In genomic region chr10:3781458-3782098, GRCh38 we compare ENCODE assay signal across 8 cellular contexts. TPM values are rescaled to one million over a fixed set of nuclear protein-coding genes. Genes with fewer than 3 reads are reported as not detected.
DNase-seq lines count a peak whose midpoint lies in the region; ATAC-seq and TF ChIP-seq lines count a peak whose summit lies in the region.

No MANE protein-coding gene starts in this region.

- H3K4me3 ChIP-seq in BLaER1 treated with 17β-estradiol and CSF1 and Interleukin-3, amounts not matched to agents 10 nM and 100 nM = peak overlapping the region; percentile 87 to 99 (median 94)
- H3K4me3 ChIP-seq in Loucy (ENCODE audit: low read length, poor library complexity, severe bottlenecking) (peak overlapping the region; percentile 89), prostate gland (peak overlapping the region; percentile 84 to 96)

- intact Hi-C loops in activated T-helper 2 cell treated with anti-CD3 and anti-CD28 coated beads, Interferon-gamma antibody, Interleukin-2, Interleukin-4, amounts not matched to agents 10 μg/mL and 5 μg/mL and 100 μg/mL, durations not matched to agents 14 hours and 24 hours and 36 hours (cut with micrococcal nuclease) = loop anchor here (2.0 to 5.0 kb wide), 2 partner anchors 23 to 39 kb away; no protein-coding TSS in a partner anchor
- intact Hi-C loops in prostate gland (cut with DNase I) = loop anchor here (2.0 to 10.0 kb wide), 6 partner anchors 29 to 533 kb away; no protein-coding TSS in a partner anchor

- peaks cover 5% of the 10 kb centered on the region; the same call in 1 of the 2 replicates for H3F3A ChIP-seq in Loucy (ENCODE audit: low read depth)

- TF ChIP-seq CTCF in Loucy (conservative IDR thresholded peaks at IDR 0.05; ENCODE audit: low read length) (peak; percentile 63), foreskin keratinocyte (conservative IDR thresholded peaks at IDR 0.05) (peak; percentile 52), prostate gland (IDR thresholded peaks at IDR 0.05) (peak in 1 of 4 experiments; percentile 10)

- H3K36me3 Mint-ChIP-seq in activated T-helper 2 cell treated with anti-CD3 and anti-CD28 coated beads, Interferon-gamma antibody, Interleukin-2, Interleukin-4, amounts not matched to agents 10 μg/mL and 5 μg/mL and 100 μg/mL, durations not matched to agents 14 hours and 24 hours and 36 hours (ENCODE audit: low read depth) = peaks cover 78% of the 10 kb centered on the region

- no peak for DNase-seq in activated T-helper 2 cell treated with anti-CD3 and anti-CD28 coated beads, Interferon-gamma antibody, Interleukin-2, Interleukin-4, amounts not matched to agents 10 μg/mL and 5 μg/mL and 100 μg/mL, durations not matched to agents 14 hours and 24 hours and 36 hours (ENCODE audit: low spot score)
- DNase-seq in foreskin keratinocyte (peak in 1 of 2 donors; percentile 40), prostate gland (ENCODE audit: low spot score) (no peak), DMS153 (lab: John Stamatoyannopoulos, UW) (no peak), NCI-H1048 (lab: John Stamatoyannopoulos, UW) (no peak), NCI-H2107 (lab: John Stamatoyannopoulos, UW) (no peak)

- H3K27ac Mint-ChIP-seq in activated T-helper 2 cell treated with anti-CD3 and anti-CD28 coated beads, Interferon-gamma antibody, Interleukin-2, Interleukin-4, amounts not matched to agents 10 μg/mL and 5 μg/mL and 100 μg/mL, durations not matched to agents 14 hours and 24 hours and 36 hours = peak overlapping the region; percentile 98

- H3K9me3 Mint-ChIP-seq in activated T-helper 2 cell treated with anti-CD3 and anti-CD28 coated beads, Interferon-gamma antibody, Interleukin-2, Interleukin-4, amounts not matched to agents 10 μg/mL and 5 μg/mL and 100 μg/mL, durations not matched to agents 14 hours and 24 hours and 36 hours = no peaks in the 10 kb centered on the region

- peaks cover 44 to 64% (median 61%) of the 10 kb centered on the region in 10 experiments for H3K4me1 ChIP-seq in BLaER1 treated with 17β-estradiol and CSF1 and Interleukin-3, amounts not matched to agents 10 nM and 100 nM
- H3K4me1 ChIP-seq in Loucy (ENCODE audit: insufficient read depth, low read length, poor library complexity, severe bottlenecking) (peaks cover 62% of the 10 kb centered on the region), foreskin keratinocyte (peaks cover 21% of the 10 kb centered on the region), prostate gland (replicated peaks) (no peaks in the 10 kb centered on the region)

- no peaks in the 10 kb centered on the region for H3K9me2 ChIP-seq in Loucy (replicated peaks; ENCODE audit: low read depth, low read length)

- H3K4me1 Mint-ChIP-seq in activated T-helper 2 cell treated with anti-CD3 and anti-CD28 coated beads, Interferon-gamma antibody, Interleukin-2, Interleukin-4, amounts not matched to agents 10 μg/mL and 5 μg/mL and 100 μg/mL, durations not matched to agents 14 hours and 24 hours and 36 hours (ENCODE audit: low read depth) = peaks cover 56% of the 10 kb centered on the region

- no peak for TF ChIP-seq POLR2A in prostate gland (IDR thresholded peaks at IDR 0.05)

- peaks cover 80% of the 10 kb centered on the region for H3K79me2 ChIP-seq in Loucy (ENCODE audit: insufficient read depth, low read length)

- H3K27me3 ChIP-seq in BLaER1 treated with 17β-estradiol and CSF1 and Interleukin-3, amounts not matched to agents 10 nM and 100 nM = no peaks in the 10 kb centered on the region
- H3K27me3 ChIP-seq in Loucy (ENCODE audit: insufficient read depth, low read length, poor library complexity, severe bottlenecking) = no peaks in the 10 kb centered on the region
- no peaks in the 10 kb centered on the region for H3K27me3 ChIP-seq in foreskin keratinocyte
- no peaks in the 10 kb centered on the region for H3K27me3 ChIP-seq in prostate gland (replicated peaks; ENCODE audit: insufficient read depth)

- peaks cover 61 to 84% (median 82%) of the 10 kb centered on the region in 11 experiments for H4K20me1 ChIP-seq in BLaER1 treated with 17β-estradiol and CSF1 and Interleukin-3, amounts not matched to agents 10 nM and 100 nM
- peaks cover 61% of the 10 kb centered on the region for H4K20me1 ChIP-seq in Loucy (ENCODE audit: insufficient read depth, low read length, poor library complexity, severe bottlenecking)

- peak overlapping the region; percentile 85 for H3K4me3 Mint-ChIP-seq in activated T-helper 2 cell treated with anti-CD3 and anti-CD28 coated beads, Interferon-gamma antibody, Interleukin-2, Interleukin-4, amounts not matched to agents 10 μg/mL and 5 μg/mL and 100 μg/mL, durations not matched to agents 14 hours and 24 hours and 36 hours (ENCODE audit: low read depth)

- no peaks in the 10 kb centered on the region for H3K9me3 ChIP-seq in BLaER1 treated with 17β-estradiol and CSF1 and Interleukin-3, amounts not matched to agents 10 nM and 100 nM (replicated peaks in 1 of 11)
- H3K9me3 ChIP-seq in Loucy (ENCODE audit: insufficient read depth, low read depth, low read length) = no peaks in the 10 kb centered on the region
- no peaks in the 10 kb centered on the region for H3K9me3 ChIP-seq in prostate gland

- H2AFZ ChIP-seq in Loucy (ENCODE audit: low read length) = no peak overlapping the region

- 66% methylated on average over 30 of the region's 30 CpGs for WGBS in prostate gland

- peak overlapping the region; percentile 97 to 100 (median 99) for H3K27ac ChIP-seq in BLaER1 treated with 17β-estradiol and CSF1 and Interleukin-3, amounts not matched to agents 10 nM and 100 nM
- H3K27ac ChIP-seq in foreskin keratinocyte = peak overlapping the region; percentile 99
- peak overlapping the region; percentile 98 to 100 for H3K27ac ChIP-seq in prostate gland

- peak overlapping the region; percentile 97 to 100 (median 99) for H3K9ac ChIP-seq in BLaER1 treated with 17β-estradiol and CSF1 and Interleukin-3, amounts not matched to agents 10 nM and 100 nM
- H3K9ac ChIP-seq in Loucy (ENCODE audit: low read depth, low read length, poor library complexity, severe bottlenecking) = peak overlapping the region; percentile 96

- H3K4me2 ChIP-seq in BLaER1 treated with 17β-estradiol and CSF1 and Interleukin-3, amounts not matched to agents 10 nM and 100 nM = peak overlapping the region; percentile 84 to 99 (median 96)
- H3K4me2 ChIP-seq in Loucy (ENCODE audit: low read depth, low read length, poor library complexity, severe bottlenecking) = peak overlapping the region; percentile 92

- H3K27me3 Mint-ChIP-seq in activated T-helper 2 cell treated with anti-CD3 and anti-CD28 coated beads, Interferon-gamma antibody, Interleukin-2, Interleukin-4, amounts not matched to agents 10 μg/mL and 5 μg/mL and 100 μg/mL, durations not matched to agents 14 hours and 24 hours and 36 hours (ENCODE audit: low read depth) = no peaks in the 10 kb centered on the region

- peaks cover 56 to 83% (median 62%) of the 10 kb centered on the region in 11 experiments for H3K36me3 ChIP-seq in BLaER1 treated with 17β-estradiol and CSF1 and Interleukin-3, amounts not matched to agents 10 nM and 100 nM
- peaks cover 46% of the 10 kb centered on the region for H3K36me3 ChIP-seq in Loucy (ENCODE audit: insufficient read depth, low read length)
- peaks cover 4 to 20% of the 10 kb centered on the region in 2 donors for H3K36me3 ChIP-seq in prostate gland

- no peak for ATAC-seq in foreskin keratinocyte

RNA-seq across cellular contexts. Expression of gene KLF6, which starts 3.4 kb away (rescaled TPM):
- total RNA-seq in activated T-helper 2 cell treated with anti-CD3 and anti-CD28 coated beads, Interferon-gamma antibody, Interleukin-2, Interleukin-4, amounts not matched to agents 10 μg/mL and 5 μg/mL and 100 μg/mL, durations not matched to agents 14 hours and 24 hours and 36 hours = 126 and 129 TPM in 2 replicates
- 133 and 156 TPM in 2 replicates for total RNA-seq in foreskin keratinocyte
- 42.0 and 42.5 TPM in 2 replicates for polyA plus RNA-seq in foreskin keratinocyte
- total RNA-seq in prostate gland = 10 to 100 TPM; 17.5 to 42.3 TPM
